ENCODE assay signal across 24 cellular contexts in the genomic region with DNA sequence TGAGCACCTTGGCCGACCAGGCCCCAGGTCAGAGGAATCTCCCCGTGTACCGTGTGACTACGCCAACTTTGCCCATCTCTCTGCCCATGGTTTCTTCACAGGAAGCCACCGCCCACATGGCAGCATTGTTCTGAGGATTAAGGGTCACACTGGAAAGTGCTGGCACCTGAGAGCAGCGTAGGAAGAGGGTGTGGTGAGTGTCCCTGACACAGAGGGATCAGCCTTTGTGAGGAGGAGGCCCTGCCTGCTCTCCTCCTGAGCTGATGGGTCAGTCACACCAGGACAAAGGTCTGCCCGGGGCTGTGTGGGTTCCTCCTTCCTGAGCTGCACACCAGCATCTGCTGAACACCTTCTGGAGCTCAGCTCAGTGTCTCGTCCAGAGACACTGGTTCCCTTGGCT. TPM values are rescaled to one million over a fixed set of nuclear protein-coding genes. Genes with fewer than 3 reads are reported as not detected.
"Had no signal": no experiment of that assay in that cellular context is flagged by ENCODE, and none has a peak within 500 bp of the region (broad histone marks: within the 10 kb centered on the region; RNA-seq: fewer than 3 reads in every experiment).

No MANE protein-coding gene starts in this region.

- H3K79me2 ChIP-seq: parathyroid adenoma had no signal

- H3K4me3 ChIP-seq: cardiac muscle cell, tibial artery, uterus had no signal

- DNase-seq: activated CD4-positive, alpha-beta T cell treated with anti-CD3 and anti-CD28 coated beads for 1 hour; activated gamma-delta T cell treated with Interleukin-2 at 50 U/mL for 16 hours; amniotic stem cell; hippocampal formation; kidney; naive thymus-derived CD8-positive, alpha-beta T cell; stimulated activated CD8-positive, alpha-beta memory T cell treated with anti-CD3 and anti-CD28 coated beads, Interleukin-4, amount 100 ng/mL, for 48 hours; stimulated activated naive CD4-positive, alpha-beta T cell treated with Interleukin-2 at 50 U/mL for 16 hours; SW 1271; tibial artery; uterus; WERI-Rb-1 had no signal

- H3K27ac Mint-ChIP-seq: activated naive CD4-positive, alpha-beta T cell treated with anti-CD3 and anti-CD28 coated beads, Interleukin-2, amount 50 U/mL, for 72 hours; memory B cell; naive thymus-derived CD8-positive, alpha-beta T cell had no signal

- H3K4me1 ChIP-seq: foreskin keratinocyte, parathyroid adenoma, tibial artery, uterus had no signal

- H3K4me3 Mint-ChIP-seq: memory B cell; naive thymus-derived CD8-positive, alpha-beta T cell had no signal

- H2AFZ ChIP-seq: parathyroid adenoma had no signal

- H3K27me3 ChIP-seq: cardiac muscle cell, uterus had no signal

- H3K4me1 Mint-ChIP-seq: naive thymus-derived CD8-positive, alpha-beta T cell had no signal

- H3K36me3 Mint-ChIP-seq: activated naive CD4-positive, alpha-beta T cell treated with anti-CD3 and anti-CD28 coated beads, Interleukin-2, amount 50 U/mL, for 72 hours; memory B cell had no signal

- ATAC-seq: activated naive CD4-positive, alpha-beta T cell treated with anti-CD3 and anti-CD28 coated beads, Interleukin-2, amount 50 U/mL, for 72 hours; naive thymus-derived CD8-positive, alpha-beta T cell had no signal

- H3K36me3 ChIP-seq: cardiac muscle cell, neutrophil, tibial artery, uterus, WERI-Rb-1 had no signal

- H3K9me3 Mint-ChIP-seq: memory B cell had no signal

- H3K27ac ChIP-seq: cardiac muscle cell, epithelial cell of prostate, foreskin keratinocyte, neutrophil, parathyroid adenoma, tibial artery, uterus, WERI-Rb-1 had no signal

- H3K9me3 ChIP-seq: neutrophil, tibial artery, uterus had no signal

RNA-seq across cellular contexts. Expression of a gene that starts 32.2 kb away (rescaled TPM):
- total RNA-seq: activated CD8-positive, alpha-beta memory T cell treated with anti-CD3 and anti-CD28 coated beads for 36 hours; activated naive CD4-positive, alpha-beta T cell treated with anti-CD3 and anti-CD28 coated beads, Interleukin-2, amount 50 U/mL, for 72 hours; cardiac muscle cell; dermis microvascular lymphatic vessel endothelial cell; fibroblast of lung; naive thymus-derived CD8-positive, alpha-beta T cell; subcutaneous adipose tissue; T-helper 2 cell treated with Interferon-gamma antibody and Interleukin-4, amounts not matched to agents 100 ng/mL and 5 ng/mL, for 36 hours had no signal
- polyA plus RNA-seq: cardiac muscle cell; fibroblast of lung; foreskin keratinocyte; naive thymus-derived CD8-positive, alpha-beta T cell had no signal
